Comparison of ENCODE assay signal across 9 cellular contexts in the genomic region with DNA sequence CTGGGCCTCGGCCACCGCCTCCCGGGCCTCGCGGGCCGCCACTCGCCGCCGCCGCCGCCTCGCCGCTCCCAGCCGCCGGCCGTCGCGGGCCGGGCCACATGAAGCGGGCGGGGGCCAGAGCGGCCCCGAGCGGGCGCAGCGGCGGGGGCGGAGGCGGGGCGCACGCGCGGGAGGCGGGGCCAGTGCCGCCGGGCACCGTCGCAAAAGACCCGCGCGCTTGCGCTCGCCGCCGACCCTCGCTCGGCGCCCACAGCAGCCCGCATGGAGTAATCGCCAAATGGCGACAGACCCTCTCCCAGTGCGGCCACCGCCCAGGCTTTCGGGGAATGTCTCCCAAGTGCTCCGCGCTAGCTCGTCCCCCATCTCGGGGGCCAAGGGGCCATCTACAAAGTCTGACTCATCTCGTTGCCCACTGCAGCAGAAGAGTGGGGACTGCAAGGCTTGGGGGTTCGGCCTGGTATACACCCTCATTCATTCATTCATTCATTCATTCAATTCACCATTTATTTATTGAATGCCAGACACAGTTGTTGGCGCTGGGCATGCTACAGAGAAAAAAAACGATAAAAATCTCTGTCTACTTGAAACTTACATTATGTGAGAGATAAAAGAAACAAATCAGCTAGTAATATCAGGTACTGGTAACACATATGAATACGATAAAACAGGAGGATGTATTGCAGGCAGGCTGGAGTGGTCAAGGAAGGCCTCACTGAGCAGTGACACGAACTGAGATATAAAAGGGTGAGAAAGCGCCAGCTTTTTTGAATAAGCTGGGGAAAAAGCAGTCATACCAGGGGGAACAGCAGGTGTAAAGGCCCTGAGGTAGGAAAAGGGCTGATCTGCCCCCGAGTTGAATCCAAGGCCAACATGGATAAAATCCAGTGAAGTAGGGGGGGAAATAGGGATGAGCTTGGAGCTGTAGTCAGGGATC. TPM values are rescaled to one million over a fixed set of nuclear protein-coding genes. Genes with fewer than 3 reads are reported as not detected.
A peak's percentile ranks its signal among the peaks of the same experiment; 100 is the strongest.
DNase-seq lines count a peak whose midpoint lies in the region; ATAC-seq, FAIRE-seq and TF ChIP-seq lines count a peak whose summit lies in the region.
"Had no signal": no experiment of that assay in that cellular context is flagged by ENCODE, and none has a peak within 500 bp of the region (broad histone marks: within the 10 kb centered on the region; RNA-seq: fewer than 3 reads in every experiment).

Gene B4GALT5 (minus strand): TSS at position 100 of the 934 bp plus-strand sequence. CDS start 188 bp downstream, outside the sequence.

- 7 to 31% methylated on average over 11 to 66 of the region's 66 CpGs for WGBS in endodermal cell (ENCODE audit: insufficient coverage in 1 of 2, insufficient read length in 1 of 2), 2 experiments
- 9% methylated on average over 45 of the region's 66 CpGs for WGBS in mesenchymal stem cell

- H3K36me3 ChIP-seq in BLaER1 (no peaks in the 10 kb centered on the region), endodermal cell (ENCODE audit: control insufficient read depth, insufficient read depth, low read length) (peaks cover 3% of the 10 kb centered on the region), mesenchymal stem cell (ENCODE audit: control insufficient read depth in 1 of 2, insufficient read depth in 2 of 2, low read depth in 1 of 2, low read length in 2 of 2) (no peaks in the 10 kb centered on the region)

- peak within 1 kb of the TSS; percentile 86 for H3K4me3 Mint-ChIP-seq in activated CD8-positive, alpha-beta memory T cell treated with anti-CD3 and anti-CD28 coated beads, Interleukin-2, amount 10 ng/mL, durations not matched to agents 7 days and 5 days
- H3K4me3 Mint-ChIP-seq in endodermal cell: peak within 1 kb of the TSS; percentile 91

- H3K4ac ChIP-seq in mesenchymal stem cell (ENCODE audit: low read depth in 1 of 2, low read length in 2 of 2): peak within 1 kb of the TSS in 1 of 2 experiments; percentile 92

- H3K9ac ChIP-seq in BLaER1 (peak within 1 kb of the TSS; percentile 90), endodermal cell (ENCODE audit: extremely low read depth, low read length, poor library complexity, severe bottlenecking) (peak within 1 kb of the TSS; percentile 66), mesenchymal stem cell (ENCODE audit: low read length) (peak within 1 kb of the TSS; percentile 91)

- peak within 1 kb of the TSS; percentile 87 for H3K27ac ChIP-seq in BLaER1
- peak within 1 kb of the TSS; percentile 73 for H3K27ac ChIP-seq in endodermal cell (ENCODE audit: low read depth, low read length)
- peak within 1 kb of the TSS; percentile 36 for H3K27ac ChIP-seq in mesenchymal stem cell (ENCODE audit: low read length, poor library complexity, severe bottlenecking)

- H3K14ac ChIP-seq in mesenchymal stem cell (ENCODE audit: low read length in 2 of 2): peak within 1 kb of the TSS; percentile 2 to 96

- FAIRE-seq in GM19239 (lab: Jason Lieb, UNC): no peak
- FAIRE-seq: colon had no signal

- H3K4me3 ChIP-seq in BLaER1 (peak within 1 kb of the TSS; percentile 93), endodermal cell (ENCODE audit: low read length) (peak within 1 kb of the TSS; percentile 84), mesenchymal stem cell (ENCODE audit: insufficient read depth in 1 of 2, low read depth in 1 of 2, low read length in 2 of 2) (peak within 1 kb of the TSS; percentile 88 to 93)

- H3K4me1 Mint-ChIP-seq in activated CD8-positive, alpha-beta memory T cell treated with anti-CD3 and anti-CD28 coated beads, Interleukin-2, amount 10 ng/mL, durations not matched to agents 7 days and 5 days: peaks cover 52% of the 10 kb centered on the region
- H3K4me1 Mint-ChIP-seq in endodermal cell: peaks cover 18% of the 10 kb centered on the region

- H4K20me1 ChIP-seq in BLaER1: peaks cover 37% of the 10 kb centered on the region

- H3K27ac Mint-ChIP-seq in activated CD8-positive, alpha-beta memory T cell treated with anti-CD3 and anti-CD28 coated beads, Interleukin-2, amount 10 ng/mL, durations not matched to agents 7 days and 5 days: peak within 1 kb of the TSS; percentile 88
- peak within 1 kb of the TSS; percentile 92 for H3K27ac Mint-ChIP-seq in endodermal cell

- H2AK5ac ChIP-seq in mesenchymal stem cell (ENCODE audit: low read length, severe bottlenecking): peak within 1 kb of the TSS; percentile 47

- H3K4me2 ChIP-seq in BLaER1 (peak within 1 kb of the TSS; percentile 71), mesenchymal stem cell (ENCODE audit: low read length, poor library complexity, severe bottlenecking) (peak within 1 kb of the TSS; percentile 71)

- H3K27me3 ChIP-seq in BLaER1: no peaks in the 10 kb centered on the region
- no peaks in the 10 kb centered on the region for H3K27me3 ChIP-seq in endodermal cell (ENCODE audit: control insufficient read depth, insufficient read depth, low read length, poor library complexity, severe bottlenecking)
- no peaks in the 10 kb centered on the region for H3K27me3 ChIP-seq in mesenchymal stem cell (ENCODE audit: control insufficient read depth in 1 of 2, insufficient read depth in 1 of 2, low read length in 2 of 2)

- no peaks in the 10 kb centered on the region for H3K9me3 ChIP-seq in BLaER1
- H3K9me3 ChIP-seq in endodermal cell (ENCODE audit: control insufficient read depth, low read length): no peaks in the 10 kb centered on the region
- H3K9me3 ChIP-seq in mesenchymal stem cell (ENCODE audit: control insufficient read depth, low read length): no peaks in the 10 kb centered on the region

- peaks cover 17% of the 10 kb centered on the region for H3K36me3 Mint-ChIP-seq in activated CD8-positive, alpha-beta memory T cell treated with anti-CD3 and anti-CD28 coated beads, Interleukin-2, amount 10 ng/mL, durations not matched to agents 7 days and 5 days
- H3K36me3 Mint-ChIP-seq in endodermal cell (ENCODE audit: low read depth): peaks cover 3% of the 10 kb centered on the region

- H2BK12ac ChIP-seq in mesenchymal stem cell (ENCODE audit: low read length in 2 of 2): peak within 1 kb of the TSS in 1 of 2 experiments; percentile 78

- H3K27me3 Mint-ChIP-seq in activated CD8-positive, alpha-beta memory T cell treated with anti-CD3 and anti-CD28 coated beads, Interleukin-2, amount 10 ng/mL, durations not matched to agents 7 days and 5 days: no peaks in the 10 kb centered on the region
- H3K27me3 Mint-ChIP-seq in endodermal cell (ENCODE audit: insufficient read depth): no peaks in the 10 kb centered on the region

- H3K23ac ChIP-seq in mesenchymal stem cell (ENCODE audit: low read length in 2 of 2): peak within 1 kb of the TSS; percentile 64 to 89

- peak within 1 kb of the TSS; percentile 86 for H2BK15ac ChIP-seq in mesenchymal stem cell (ENCODE audit: low read depth, poor library complexity, severe bottlenecking)

- H4K8ac ChIP-seq in mesenchymal stem cell (ENCODE audit: low read length): peak within 1 kb of the TSS; percentile 64

- H3K9me3 Mint-ChIP-seq in activated CD8-positive, alpha-beta memory T cell treated with anti-CD3 and anti-CD28 coated beads, Interleukin-2, amount 10 ng/mL, durations not matched to agents 7 days and 5 days (ENCODE audit: low read depth): no peaks in the 10 kb centered on the region
- no peaks in the 10 kb centered on the region for H3K9me3 Mint-ChIP-seq in endodermal cell

- peak within 1 kb of the TSS; percentile 94 to 97 for H3K18ac ChIP-seq in mesenchymal stem cell (ENCODE audit: low read depth in 1 of 2, low read length in 2 of 2)

- H2AFZ ChIP-seq in mesenchymal stem cell (ENCODE audit: low read depth, low read length): peak within 1 kb of the TSS; percentile 92

- DNase-seq in GM19239 (ENCODE audit: insufficient read length, low spot score) (peak; percentile 82), NOMO-1 treated with dmso at 0.1 percent for 144 hours (lab: John Stamatoyannopoulos, UW; ENCODE audit: unreplicated experiment) (peak; percentile 67), endodermal cell (peak; percentile 96), mesenchymal stem cell (peak; percentile 68)
- DNase-seq in activated CD8-positive, alpha-beta memory T cell treated with anti-CD3 and anti-CD28 coated beads, Interleukin-2, amount 10 ng/mL, durations not matched to agents 7 days and 5 days: peak; percentile 72
- peak; percentile 25 for DNase-seq in stimulated activated CD8-positive, alpha-beta memory T cell treated with anti-CD3 and anti-CD28 coated beads, Interleukin-15, amount 100 ng/mL, for 1 hour (ENCODE audit: low read depth)

- CTCF ChIA-PET in activated CD8-positive, alpha-beta memory T cell treated with anti-CD3 and anti-CD28 coated beads, Interleukin-2, amount 10 ng/mL, durations not matched to agents 7 days and 5 days (lab: Charles Lee): interaction anchor here (0.6 to 2.3 kb wide), 5 partner anchors 38 to 172 kb away, joined by 4 to 7 read pairs (median 5); no protein-coding TSS in a partner anchor

- H2BK5ac ChIP-seq in mesenchymal stem cell (ENCODE audit: low read depth, low read length, poor library complexity, severe bottlenecking): peak within 1 kb of the TSS; percentile 35

- TF ChIP-seq CTCF in endodermal cell (conservative IDR thresholded peaks at IDR 0.05): no peak

- peaks cover 2% of the 10 kb centered on the region for H3K79me1 ChIP-seq in mesenchymal stem cell (replicated peaks; ENCODE audit: low read length, poor library complexity, severe bottlenecking)

- H2BK120ac ChIP-seq in mesenchymal stem cell (ENCODE audit: low read depth, low read length): peak within 1 kb of the TSS; percentile 85

- peak; percentile 68 for ATAC-seq in HG03521 (IDR thresholded peaks at IDR 0.05; ENCODE audit: unreplicated experiment)
- peak; percentile 92 for ATAC-seq in activated CD8-positive, alpha-beta memory T cell treated with anti-CD3 and anti-CD28 coated beads, Interleukin-2, amount 10 ng/mL, durations not matched to agents 7 days and 5 days

- H4K91ac ChIP-seq in mesenchymal stem cell (ENCODE audit: low read length): peak within 1 kb of the TSS; percentile 82

- H3K4me1 ChIP-seq in BLaER1 (peaks cover 29% of the 10 kb centered on the region), endodermal cell (ENCODE audit: control insufficient read depth, insufficient read depth, low read length) (no peaks in the 10 kb centered on the region), mesenchymal stem cell (ENCODE audit: control insufficient read depth, insufficient read depth, low read depth, low read length) (peaks cover 6% of the 10 kb centered on the region)

RNA-seq across cellular contexts. Expression of gene B4GALT5, which starts in this region (rescaled TPM):
- total RNA-seq in activated CD8-positive, alpha-beta memory T cell treated with anti-CD3 and anti-CD28 coated beads, Interleukin-2, amount 10 ng/mL, durations not matched to agents 7 days and 5 days: 10 to 100 TPM; 28.1 to 30.9 TPM
- total RNA-seq in endodermal cell: 10 to 100 TPM; 57.0 to 58.8 TPM
- 41.0 TPM for polyA plus RNA-seq in endodermal cell (2013, experiment 1 of 2)
- 35.9 TPM for polyA plus RNA-seq in endodermal cell (2013, experiment 2 of 2)
- 31.5 TPM for polyA plus RNA-seq in mesenchymal stem cell (2013, experiment 1 of 2)
- polyA plus RNA-seq in mesenchymal stem cell (2013, experiment 2 of 2): 32.4 TPM

Comparison
In these comparisons a context has a peak if more than half of its experiments do, and no peak if none do; other contexts are left out.
1. Peak in every context shown above with its lines: DNase-seq, ATAC-seq, H3K4me3 ChIP-seq and H3K27ac ChIP-seq.
2. H3K27ac ChIP-seq: peak in every context shown above with its lines; median percentile 87 in BLaER1; 73 in endodermal cell; 36 in mesenchymal stem cell.
3. DNase-seq: peak in every context shown above with its lines; median percentile 96 in endodermal cell; 82 in GM19239; 72 in activated CD8-positive, alpha-beta memory T cell treated with anti-CD3 and anti-CD28 coated beads, Interleukin-2, amount 10 ng/mL, durations not matched to agents 7 days and 5 days; 68 in mesenchymal stem cell; 67 in NOMO-1 treated with dmso at 0.1 percent for 144 hours; 25 in stimulated activated CD8-positive, alpha-beta memory T cell treated with anti-CD3 and anti-CD28 coated beads, Interleukin-15, amount 100 ng/mL, for 1 hour.